Comparison of ENCODE assay signal across 1 cellular context in genomic region chr2:241499146-241499965, GRCh38.
A peak's percentile ranks its signal among the peaks of the same experiment; 100 is the strongest.
TF ChIP-seq lines count a peak whose summit lies in the region.

No MANE protein-coding gene starts in this region.

TF ChIP-seq in HEK293, 187 proteins besides CTCF, POLR2A, EP300 and RAD21 (continued from another document):
- peak; percentile 26; the same call in 1 of the 2 replicates for TF ChIP-seq PRDM10 (tag by site-specific recombination; IDR thresholded peaks at IDR 0.05)
- TF ChIP-seq ZIC2 (tag by site-specific recombination; IDR thresholded peaks at IDR 0.05): peak; percentile 99
- TF ChIP-seq SCRT1 (tag by site-specific recombination; IDR thresholded peaks at IDR 0.05; ENCODE audit: borderline replicate concordance): peak; percentile 34; the same call in 1 of the 2 replicates
- TF ChIP-seq ZBTB26 (tag by site-specific recombination; optimal IDR thresholded peaks at IDR 0.05): no peak
- no peak for TF ChIP-seq ZNF654 (tag by site-specific recombination; IDR thresholded peaks at IDR 0.05; ENCODE audit: low read depth)
- TF ChIP-seq ZNF623 (tag by site-specific recombination; IDR thresholded peaks at IDR 0.05): no peak
- peak; percentile 78 for TF ChIP-seq GLIS1 (tag by site-specific recombination; IDR thresholded peaks at IDR 0.05)
- TF ChIP-seq ZNF423 (tag by site-specific recombination; IDR thresholded peaks at IDR 0.05): peak; percentile 88
